Comparison of ENCODE assay signal across 8 cellular contexts in the genomic region with DNA sequence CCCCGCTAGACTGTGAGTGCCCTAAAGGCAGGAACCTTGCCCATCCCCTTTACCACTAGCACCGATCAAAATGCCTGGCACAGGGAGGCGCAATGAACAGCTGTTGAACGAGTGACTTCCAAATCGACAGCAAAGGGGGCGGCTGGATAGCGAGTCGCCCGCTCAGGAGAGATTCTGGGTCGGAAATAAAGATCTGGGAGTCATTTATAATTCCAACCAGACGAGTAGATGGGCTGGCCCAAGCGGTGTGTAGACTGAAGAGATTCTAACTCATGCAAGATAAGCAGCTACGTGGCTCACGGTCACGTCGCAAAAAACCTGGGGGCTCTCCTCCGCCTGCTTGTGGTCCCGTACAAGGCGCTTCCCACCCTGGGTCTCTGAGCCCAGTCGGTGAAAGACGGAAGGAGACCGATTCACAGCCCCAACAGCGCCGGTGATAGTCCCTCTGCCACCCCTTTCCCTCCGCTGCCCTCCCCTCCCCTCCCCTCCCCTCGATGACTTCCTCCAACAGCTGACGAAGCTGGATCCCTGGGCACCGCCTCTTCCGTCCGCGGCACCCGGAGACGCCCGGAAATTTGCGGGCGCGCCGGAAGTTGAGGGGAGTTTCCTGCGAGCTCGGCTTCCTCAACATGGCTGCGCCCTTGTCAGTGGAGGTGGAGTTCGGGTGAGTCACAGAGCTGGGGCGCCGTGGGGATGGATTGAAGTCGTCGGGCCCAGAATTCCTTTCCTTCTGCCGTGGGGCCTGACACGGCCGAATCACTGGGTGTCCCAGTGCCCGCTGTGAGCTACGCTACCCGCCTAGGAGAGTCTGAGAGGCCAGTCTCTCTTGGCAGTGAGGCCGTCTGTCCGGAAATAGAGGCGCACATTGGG. TPM values are rescaled to one million over a fixed set of nuclear protein-coding genes. Genes with fewer than 3 reads are reported as not detected.
DNase-seq lines count a peak whose midpoint lies in the region; ATAC-seq and TF ChIP-seq lines count a peak whose summit lies in the region.

A gene (plus strand): TSS at position 623 of the 870 bp plus-strand sequence. CDS start 7 bp downstream, at position 630.

- peaks cover 0 to 11% (median 9%) of the 10 kb centered on the region in 5 donors for H3K36me3 Mint-ChIP-seq in naive thymus-derived CD4-positive, alpha-beta T cell
- peaks cover 12% of the 10 kb centered on the region for H3K36me3 Mint-ChIP-seq in stimulated activated memory B cell treated with anti-CD40 and anti-IgM and Interleukin-4, amounts not matched to agents 10 μg/mL and 1 μg/mL and 100 μg/mL, for 72 hours

- peak within 1 kb of the TSS; percentile 94 for H3K27ac ChIP-seq in naive thymus-derived CD4-positive, alpha-beta T cell (ENCODE audit: low read depth, low read length)

- CTCF ChIA-PET in naive thymus-derived CD4-positive, alpha-beta T cell (lab: Charles Lee): interaction anchor here (0.6 to 2.9 kb wide), 4 partner anchors 9 to 160 kb away, joined by 3 to 19 read pairs (median 5); no protein-coding TSS in a partner anchor

- POLR2A ChIA-PET in naive thymus-derived CD4-positive, alpha-beta T cell (lab: Charles Lee): interaction anchor here (0.6 to 2.7 kb wide), 11 partner anchors 9 to 657 kb away, joined by 3 to 28 read pairs (median 4); a partner anchor contains a TSS

- peak within 1 kb of the TSS; percentile 86 to 99 (median 96) for H3K4me3 Mint-ChIP-seq in naive thymus-derived CD4-positive, alpha-beta T cell
- peak within 1 kb of the TSS; percentile 92 for H3K4me3 Mint-ChIP-seq in stimulated activated memory B cell treated with anti-CD40 and anti-IgM and Interleukin-4, amounts not matched to agents 10 μg/mL and 1 μg/mL and 100 μg/mL, for 72 hours

- H3K27me3 ChIP-seq in naive thymus-derived CD4-positive, alpha-beta T cell (ENCODE audit: control insufficient read depth in 2 of 2, insufficient read depth in 2 of 2, low read length in 2 of 2): no peaks in the 10 kb centered on the region

- peak; percentile 99 for DNase-seq in Daoy (ENCODE audit: low read depth)
- peak; percentile 76 for DNase-seq in GOT3 (lab: John Stamatoyannopoulos, UW)
- DNase-seq in LNCaP clone FGC (ENCODE audit: low read depth): peak; percentile 82
- peak; percentile 99 for DNase-seq in RPMI8226
- DNase-seq in activated T-helper 1 cell treated with anti-CD3 and anti-CD28 coated beads, Interleukin-2, amount 50 U/mL, for 16 hours (ENCODE audit: low read depth in 1 of 2, low spot score in 1 of 2): peak; percentile 88 to 96
- peak; percentile 95 for DNase-seq in fibroblast of gingiva (ENCODE audit: low read depth)
- peak; percentile 88 to 97 (median 95) for DNase-seq in naive thymus-derived CD4-positive, alpha-beta T cell

- intact Hi-C loops in naive thymus-derived CD4-positive, alpha-beta T cell (cut with micrococcal nuclease): loop anchor here (1.0 to 5.0 kb wide), 19 partner anchors 9 to 1432 kb away; a partner anchor contains a TSS

- no peaks in the 10 kb centered on the region for H3K27me3 Mint-ChIP-seq in naive thymus-derived CD4-positive, alpha-beta T cell
- peaks cover 11% of the 10 kb centered on the region for H3K27me3 Mint-ChIP-seq in stimulated activated memory B cell treated with anti-CD40 and anti-IgM and Interleukin-4, amounts not matched to agents 10 μg/mL and 1 μg/mL and 100 μg/mL, for 72 hours

- H3K4me1 Mint-ChIP-seq in naive thymus-derived CD4-positive, alpha-beta T cell: peaks cover 18 to 41% (median 36%) of the 10 kb centered on the region in 7 donors
- peaks cover 37% of the 10 kb centered on the region for H3K4me1 Mint-ChIP-seq in stimulated activated memory B cell treated with anti-CD40 and anti-IgM and Interleukin-4, amounts not matched to agents 10 μg/mL and 1 μg/mL and 100 μg/mL, for 72 hours

- peak; percentile 21; the same call in 1 of the 2 replicates for TF ChIP-seq CTCF in LNCaP clone FGC (IDR thresholded peaks at IDR 0.05; ENCODE audit: control insufficient read depth, extremely low read depth, insufficient read depth)

- H3K4me1 ChIP-seq in naive thymus-derived CD4-positive, alpha-beta T cell (ENCODE audit: control insufficient read depth in 2 of 2, insufficient read depth in 2 of 2, low read length in 2 of 2): peaks cover 17% of the 10 kb centered on the region in 2 donors

- H3K9me3 Mint-ChIP-seq in naive thymus-derived CD4-positive, alpha-beta T cell: peaks cover 0 to 2% (median 0%) of the 10 kb centered on the region in 11 donors
- no peaks in the 10 kb centered on the region for H3K9me3 Mint-ChIP-seq in stimulated activated memory B cell treated with anti-CD40 and anti-IgM and Interleukin-4, amounts not matched to agents 10 μg/mL and 1 μg/mL and 100 μg/mL, for 72 hours

- H3K36me3 ChIP-seq in naive thymus-derived CD4-positive, alpha-beta T cell (ENCODE audit: control insufficient read depth in 2 of 3, insufficient read depth in 3 of 3, low read length in 3 of 3): peaks cover 0 to 27% (median 0%) of the 10 kb centered on the region in 3 experiments

- no peaks in the 10 kb centered on the region for H3K9me3 ChIP-seq in naive thymus-derived CD4-positive, alpha-beta T cell (ENCODE audit: control insufficient read depth in 2 of 3, low read length in 3 of 3)

- H3K27ac Mint-ChIP-seq in naive thymus-derived CD4-positive, alpha-beta T cell: peak within 1 kb of the TSS; percentile 94 to 99 (median 98)
- peak within 1 kb of the TSS; percentile 89 for H3K27ac Mint-ChIP-seq in stimulated activated memory B cell treated with anti-CD40 and anti-IgM and Interleukin-4, amounts not matched to agents 10 μg/mL and 1 μg/mL and 100 μg/mL, for 72 hours

- peak; percentile 98 for ATAC-seq in naive thymus-derived CD4-positive, alpha-beta T cell
- ATAC-seq in stimulated activated memory B cell treated with anti-CD40 and anti-IgM and Interleukin-4, amounts not matched to agents 10 μg/mL and 1 μg/mL and 100 μg/mL, for 72 hours: peak; percentile 98

- peak within 1 kb of the TSS; percentile 92 for H3K4me3 ChIP-seq in LNCaP clone FGC (ENCODE audit: low read depth, low read length)
- H3K4me3 ChIP-seq in naive thymus-derived CD4-positive, alpha-beta T cell (ENCODE audit: low read length): peak within 1 kb of the TSS; percentile 92

RNA-seq across cellular contexts. Expression of the gene that starts here (rescaled TPM):
- total RNA-seq in Daoy (2014; rRNA removed; shearing (Covaris generic)): 58.5 and 83.0 TPM in 2 replicates
- total RNA-seq in naive thymus-derived CD4-positive, alpha-beta T cell: 10 to 100 TPM; 32.3 to 72.4 (median 47.5) TPM
- polyA plus RNA-seq in naive thymus-derived CD4-positive, alpha-beta T cell: 10 to 100 TPM; 49.9 to 50.0 TPM

Comparison
In these comparisons a context has a peak if more than half of its experiments do, and no peak if none do; other contexts are left out.
1. Peak in every context shown above with its lines: DNase-seq, ATAC-seq, H3K4me3 ChIP-seq and H3K27ac ChIP-seq.